In genomic region chr16:13997933-13998332, GRCh38 we compare ENCODE assay signal across 8 cellular contexts.
DNase-seq lines count a peak whose midpoint lies in the region; ATAC-seq and TF ChIP-seq lines count a peak whose summit lies in the region.

No MANE protein-coding gene starts in this region.

- DNase-seq in GM12865 (ENCODE audit: low read depth) (peak; percentile 76), colonic mucosa (peak; percentile 42), HEK293T (ENCODE audit: extremely low spot score) (no peak), ecto neural progenitor cell (ENCODE audit: low spot score) (no peak)
- no peak for DNase-seq in activated CD4-positive, alpha-beta memory T cell treated with anti-CD3 and anti-CD28 coated beads for 36 hours

- H3K4me3 ChIP-seq in GM12865 (ENCODE audit: low read depth, low read length) (no peak overlapping the region), colonic mucosa (no peak overlapping the region)

- H3K27me3 ChIP-seq in colonic mucosa = no peaks in the 10 kb centered on the region

- peak; percentile 92 for ATAC-seq in GM19467 (IDR thresholded peaks at IDR 0.05; ENCODE audit: unreplicated experiment)
- ATAC-seq in HG03558 (IDR thresholded peaks at IDR 0.05; ENCODE audit: extremely low read depth, unreplicated experiment) = peak; percentile 93
- ATAC-seq in GM21360 (IDR thresholded peaks at IDR 0.05; ENCODE audit: unreplicated experiment) = no peak

- intact Hi-C loops in colonic mucosa (cut with DNase I) = no loop called here
- intact Hi-C loops in activated CD4-positive, alpha-beta memory T cell treated with anti-CD3 and anti-CD28 coated beads for 36 hours (cut with micrococcal nuclease) = no loop called here

- no peaks in the 10 kb centered on the region for H3K9me3 ChIP-seq in colonic mucosa

- peaks cover 5% of the 10 kb centered on the region for H3K27me3 Mint-ChIP-seq in activated CD4-positive, alpha-beta memory T cell treated with anti-CD3 and anti-CD28 coated beads for 36 hours

- no peaks in the 10 kb centered on the region for H3K36me3 ChIP-seq in colonic mucosa

- POLR2A ChIA-PET in HEK293T (lab: Yijun Ruan, JAX) = interaction anchor here (0.8 kb wide), 1 partner anchor 11 kb away, joined by 3 read pairs; no protein-coding TSS in a partner anchor
- POLR2A ChIA-PET in activated CD4-positive, alpha-beta memory T cell treated with anti-CD3 and anti-CD28 coated beads for 36 hours (lab: Charles Lee) = no interaction called here

- no peak overlapping the region for H3K9ac ChIP-seq in colonic mucosa (ENCODE audit: low read depth in 2 of 2, low read length in 2 of 2)

- no peak overlapping the region for H3K27ac ChIP-seq in colonic mucosa

- H3K4me1 Mint-ChIP-seq in activated CD4-positive, alpha-beta memory T cell treated with anti-CD3 and anti-CD28 coated beads for 36 hours (ENCODE audit: low read depth) = peaks cover 4% of the 10 kb centered on the region

- no peaks in the 10 kb centered on the region for H3K36me3 Mint-ChIP-seq in activated CD4-positive, alpha-beta memory T cell treated with anti-CD3 and anti-CD28 coated beads for 36 hours

- no peak overlapping the region for H3K27ac Mint-ChIP-seq in activated CD4-positive, alpha-beta memory T cell treated with anti-CD3 and anti-CD28 coated beads for 36 hours

- TF ChIP-seq CTCF in GM12865 (IDR thresholded peaks at IDR 0.05; ENCODE audit: insufficient read depth, low read depth, low read length, missing control alignments) = no peak
- TF ChIP-seq CTCF in colonic mucosa (IDR thresholded peaks at IDR 0.05) = no peak

- no peak overlapping the region for H3K4me3 Mint-ChIP-seq in activated CD4-positive, alpha-beta memory T cell treated with anti-CD3 and anti-CD28 coated beads for 36 hours

- CTCF ChIA-PET in HEK293T (lab: Yijun Ruan, JAX) = no interaction called here
- CTCF ChIA-PET in activated CD4-positive, alpha-beta memory T cell treated with anti-CD3 and anti-CD28 coated beads for 36 hours (lab: Charles Lee) = no interaction called here

- no peaks in the 10 kb centered on the region for H3K4me1 ChIP-seq in colonic mucosa

- H3K9me3 Mint-ChIP-seq in activated CD4-positive, alpha-beta memory T cell treated with anti-CD3 and anti-CD28 coated beads for 36 hours = no peaks in the 10 kb centered on the region

TF ChIP-seq in HEK293T, 16 proteins besides CTCF, POLR2A, EP300 and RAD21:
- TF ChIP-seq CTBP1 (IDR thresholded peaks at IDR 0.05; ENCODE audit: borderline replicate concordance) (no peak), ARNT (IDR thresholded peaks at IDR 0.05) (no peak), ELF4 (IDR thresholded peaks at IDR 0.05) (no peak), ZNF384 (IDR thresholded peaks at IDR 0.05) (no peak), SP1 (IDR thresholded peaks at IDR 0.05) (no peak), FOXK2 (IDR thresholded peaks at IDR 0.05) (no peak), LEF1 (IDR thresholded peaks at IDR 0.05; ENCODE audit: borderline replicate concordance) (no peak), L3MBTL2 (conservative IDR thresholded peaks at IDR 0.05) (no peak), SUZ12 (IDR thresholded peaks at IDR 0.05) (no peak), BHLHE40 (IDR thresholded peaks at IDR 0.05; ENCODE audit: borderline replicate concordance) (no peak), TARDBP (IDR thresholded peaks at IDR 0.05) (no peak), FOXM1 (IDR thresholded peaks at IDR 0.05; ENCODE audit: borderline replicate concordance) (no peak), HDGF (IDR thresholded peaks at IDR 0.05; ENCODE audit: borderline replicate concordance) (no peak), NFRKB (IDR thresholded peaks at IDR 0.05) (no peak)

Comparison
In these comparisons a context has a peak if more than half of its experiments do, and no peak if none do; other contexts are left out.
1. DNase-seq: peak in GM12865 (single experiment) and colonic mucosa (single experiment); none in HEK293T (single experiment), activated CD4-positive, alpha-beta memory T cell treated with anti-CD3 and anti-CD28 coated beads for 36 hours (single experiment) and ecto neural progenitor cell (single experiment).